ENCODE assay signal across 13 cellular contexts in the genomic region with DNA sequence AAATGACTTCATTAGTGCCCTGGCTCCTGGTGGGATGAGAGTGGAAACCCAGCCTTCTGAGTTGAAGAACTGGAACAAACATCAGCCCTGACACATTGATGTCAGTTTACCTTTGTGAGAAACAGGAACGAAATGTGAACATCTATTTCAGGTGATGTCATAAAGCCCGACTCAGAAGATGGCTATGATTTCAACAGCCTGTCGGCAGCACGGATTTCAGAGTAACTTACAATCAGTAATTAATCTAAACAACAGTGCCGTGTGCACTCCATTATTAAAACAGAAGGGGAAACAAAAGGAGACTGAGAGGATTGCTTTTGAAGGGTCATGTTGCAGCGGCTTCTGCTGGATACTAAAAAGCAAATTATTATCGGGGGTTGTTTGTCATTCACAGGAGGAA.
"Had no signal": no experiment of that assay in that cellular context is flagged by ENCODE, and none has a peak within 500 bp of the region (broad histone marks: within the 10 kb centered on the region; RNA-seq: fewer than 3 reads in every experiment).

No MANE protein-coding gene starts in this region.

- DNase-seq: activated B cell treated with CpG ODN at 0.5 μM for 24 hours; activated CD4-positive, alpha-beta T cell treated with anti-CD3 and anti-CD28 coated beads, Interleukin-2, amount 10 ng/mL, durations not matched to agents 7 days and 5 days; activated naive CD4-positive, alpha-beta T cell treated with anti-CD3 and anti-CD28 coated beads, Interleukin-2, amount 10 ng/mL, durations not matched to agents 7 days and 5 days; activated T-cell treated with anti-CD3 and anti-CD28 coated beads for 4 hours; central memory CD4-positive, alpha-beta T cell; effector CD4-positive, alpha-beta T cell; gastrocnemius medialis; kidney; stomach had no signal

- ATAC-seq: activated T-helper 17 cell treated with anti-CD3 and anti-CD28 coated beads, Interleukin-2, amount 50 U/mL, for 72 hours; gastrocnemius medialis had no signal

- H3K4me1 Mint-ChIP-seq: activated B cell treated with CpG ODN at 0.5 μM for 24 hours; activated CD4-positive, alpha-beta T cell treated with anti-CD3 and anti-CD28 coated beads, Interleukin-2, amount 10 ng/mL, durations not matched to agents 7 days and 5 days; activated naive CD4-positive, alpha-beta T cell treated with anti-CD3 and anti-CD28 coated beads, Interleukin-2, amount 10 ng/mL, durations not matched to agents 7 days and 5 days; activated T-helper 17 cell treated with anti-CD3 and anti-CD28 coated beads, Interleukin-2, amount 50 U/mL, for 72 hours had no signal

- H3K9ac ChIP-seq: parathyroid adenoma had no signal

- H3K27ac Mint-ChIP-seq: activated B cell treated with CpG ODN at 0.5 μM for 24 hours; activated CD4-positive, alpha-beta T cell treated with anti-CD3 and anti-CD28 coated beads, Interleukin-2, amount 10 ng/mL, durations not matched to agents 7 days and 5 days; activated naive CD4-positive, alpha-beta T cell treated with anti-CD3 and anti-CD28 coated beads, Interleukin-2, amount 10 ng/mL, durations not matched to agents 7 days and 5 days; activated T-helper 17 cell treated with anti-CD3 and anti-CD28 coated beads, Interleukin-2, amount 50 U/mL, for 72 hours had no signal

- H3K9me3 Mint-ChIP-seq: activated B cell treated with CpG ODN at 0.5 μM for 24 hours; activated CD4-positive, alpha-beta T cell treated with anti-CD3 and anti-CD28 coated beads, Interleukin-2, amount 10 ng/mL, durations not matched to agents 7 days and 5 days; activated naive CD4-positive, alpha-beta T cell treated with anti-CD3 and anti-CD28 coated beads, Interleukin-2, amount 10 ng/mL, durations not matched to agents 7 days and 5 days; activated T-helper 17 cell treated with anti-CD3 and anti-CD28 coated beads, Interleukin-2, amount 50 U/mL, for 72 hours had no signal

- H3K36me3 Mint-ChIP-seq: activated naive CD4-positive, alpha-beta T cell treated with anti-CD3 and anti-CD28 coated beads, Interleukin-2, amount 10 ng/mL, durations not matched to agents 7 days and 5 days had no signal

- H3K4me3 Mint-ChIP-seq: activated B cell treated with CpG ODN at 0.5 μM for 24 hours; activated CD4-positive, alpha-beta T cell treated with anti-CD3 and anti-CD28 coated beads, Interleukin-2, amount 10 ng/mL, durations not matched to agents 7 days and 5 days; activated naive CD4-positive, alpha-beta T cell treated with anti-CD3 and anti-CD28 coated beads, Interleukin-2, amount 10 ng/mL, durations not matched to agents 7 days and 5 days; activated T-helper 17 cell treated with anti-CD3 and anti-CD28 coated beads, Interleukin-2, amount 50 U/mL, for 72 hours had no signal

- H3K27ac ChIP-seq: coronary artery, gastrocnemius medialis, parathyroid adenoma, stomach, thoracic aorta had no signal

- H3K27me3 ChIP-seq: gastrocnemius medialis had no signal

- H3K27me3 Mint-ChIP-seq: activated CD4-positive, alpha-beta T cell treated with anti-CD3 and anti-CD28 coated beads, Interleukin-2, amount 10 ng/mL, durations not matched to agents 7 days and 5 days had no signal

- H3K4me3 ChIP-seq: coronary artery, gastrocnemius medialis, stomach, thoracic aorta had no signal

- H3K79me2 ChIP-seq: parathyroid adenoma had no signal

- H3K36me3 ChIP-seq: gastrocnemius medialis, stomach, thoracic aorta had no signal

- H2AFZ ChIP-seq: parathyroid adenoma had no signal

- H3K4me1 ChIP-seq: gastrocnemius medialis, parathyroid adenoma had no signal

- H3K9me3 ChIP-seq: gastrocnemius medialis, stomach, thoracic aorta had no signal
